ENCODE assay signal across 8 cellular contexts in the genomic region with DNA sequence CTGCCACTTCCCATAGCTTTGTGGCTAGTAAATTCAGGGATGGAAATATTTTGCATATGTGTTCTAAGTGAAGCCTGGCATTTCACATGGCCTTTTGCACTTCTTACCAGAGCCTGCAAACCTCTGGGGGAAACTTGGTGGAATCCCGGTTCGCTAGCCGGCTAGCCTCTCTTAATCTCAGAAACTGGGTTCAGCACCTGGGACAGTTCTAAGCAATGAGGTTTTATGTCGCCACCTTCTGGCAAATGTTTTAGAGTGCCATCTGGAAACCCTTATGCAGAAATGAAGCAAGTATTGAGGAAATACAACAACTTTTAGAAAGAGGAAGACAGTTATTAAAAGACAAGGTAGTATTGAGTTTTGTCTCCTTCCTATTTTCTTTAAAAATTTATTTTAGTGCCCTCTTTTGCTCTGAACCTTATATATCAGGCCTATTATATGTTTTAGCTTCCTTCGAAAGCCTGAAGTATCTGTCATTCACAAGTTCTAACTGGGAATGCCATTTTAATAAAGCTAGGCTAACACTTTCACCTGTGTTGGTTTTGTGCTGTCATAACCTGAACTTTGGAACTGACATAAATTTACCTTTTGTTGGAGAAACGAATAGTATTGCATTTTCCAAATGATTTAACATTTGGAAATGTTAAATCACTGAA. TPM values are rescaled to one million over a fixed set of nuclear protein-coding genes. Genes with fewer than 3 reads are reported as not detected.
DNase-seq lines count a peak whose midpoint lies in the region; ATAC-seq, FAIRE-seq and TF ChIP-seq lines count a peak whose summit lies in the region.

No MANE protein-coding gene starts in this region.

- TF ChIP-seq EP300 in H1 (IDR thresholded peaks at IDR 0.05; ENCODE audit: borderline replicate concordance in 1 of 2, low read depth in 2 of 2, low read length in 2 of 2) (no peak), gastroesophageal sphincter (IDR thresholded peaks at IDR 0.05) (no peak)

- H3K27ac ChIP-seq in cardiac muscle cell (no peak overlapping the region), Panc1 (ENCODE audit: low read length) (no peak overlapping the region), H1 (ENCODE audit: low read depth, low read length) (no peak overlapping the region), gastroesophageal sphincter (no peak overlapping the region)

- H3K56ac ChIP-seq in H1 (replicated peaks; ENCODE audit: insufficient read length, low read depth, low read length), result no peak overlapping the region

- TF ChIP-seq CTCF in cardiac muscle cell (IDR thresholded peaks at IDR 0.05; ENCODE audit: low read depth, low read length) (peak; percentile 80), Panc1 (IDR thresholded peaks at IDR 0.05) (peak; percentile 75), H1 (IDR thresholded peaks at IDR 0.05; ENCODE audit: control extremely low read depth in 1 of 3, insufficient read depth in 1 of 3, low read depth in 1 of 3, low read length in 3 of 3) (peak; percentile 12 to 83 (median 75)), gastroesophageal sphincter (IDR thresholded peaks at IDR 0.05) (peak in 1 of 4 experiments; percentile 26)

- peak; percentile 98 for FAIRE-seq in H1 (lab: Jason Lieb, UNC)

- no peaks in the 10 kb centered on the region for H4K20me1 ChIP-seq in H1 (replicated peaks in 1 of 2; ENCODE audit: control insufficient read depth in 1 of 2, insufficient read depth in 2 of 2, low read length in 2 of 2)

- H3K36me3 ChIP-seq in cardiac muscle cell (no peaks in the 10 kb centered on the region), Panc1 (ENCODE audit: control insufficient read depth, insufficient read depth, low read length) (no peaks in the 10 kb centered on the region), H1 (ENCODE audit: control insufficient read depth in 2 of 4, insufficient read depth in 4 of 4, low read length in 3 of 4) (no peaks in the 10 kb centered on the region), gastroesophageal sphincter (no peaks in the 10 kb centered on the region)

- WGBS in H1 (ENCODE audit: extremely low coverage in 1 of 2, insufficient coverage in 1 of 2, insufficient read length in 1 of 2, insufficient replicate concordance in 2 of 2, low coverage in 1 of 2, low lambda C conversion rate in 2 of 2, missing lambda C conversion rate in 1 of 2), 2 experiments, result 32% methylated on average over 6 of the region's 6 CpGs; no CpG with 5 or more reads in 1 of the 2 experiments
- WGBS in gastroesophageal sphincter (ENCODE audit: low coverage in 1 of 2), 2 donors, result 18% methylated on average over 6 of the region's 6 CpGs

- POLR2A ChIA-PET in Panc1 (lab: Charles Lee), result no interaction called here
- POLR2A ChIA-PET in H1 (lab: Charles Lee; ENCODE audit: partially characterized antibody), result no interaction called here

- intact Hi-C loops in cardiac septum (cut with DNase I), result loop anchor here (2.0 kb wide), 1 partner anchor 562 kb away; no protein-coding TSS in a partner anchor
- intact Hi-C loops in Panc1 (cut with micrococcal nuclease; ENCODE audit: unreplicated experiment), result loop anchor here (1.0 kb wide), 1 partner anchor 562 kb away; no protein-coding TSS in a partner anchor

- no peak overlapping the region for H2AFZ ChIP-seq in H1 (ENCODE audit: low read length)

- H2BK20ac ChIP-seq in H1 (ENCODE audit: low read length), result no peak overlapping the region

- H3K27me3 ChIP-seq in cardiac muscle cell (peaks cover 47% of the 10 kb centered on the region), Panc1 (ENCODE audit: control insufficient read depth, insufficient read depth, low read length) (no peaks in the 10 kb centered on the region), H1 (replicated peaks in 1 of 4; ENCODE audit: control insufficient read depth in 3 of 4, extremely low read depth in 1 of 4, insufficient read depth in 3 of 4, low read length in 3 of 4) (peaks cover 5 to 33% (median 23%) of the 10 kb centered on the region in 4 experiments), gastroesophageal sphincter (peaks cover 51% of the 10 kb centered on the region)

- peaks cover 6% of the 10 kb centered on the region; the same call in 1 of the 2 replicates for H3K23me2 ChIP-seq in H1 (ENCODE audit: low read depth, low read length)

- no peak for TF ChIP-seq POLR2A in H1 (IDR thresholded peaks at IDR 0.05; ENCODE audit: control extremely low read depth in 1 of 2, low read depth in 2 of 2, low read length in 2 of 2)
- no peak for TF ChIP-seq POLR2A in gastroesophageal sphincter (IDR thresholded peaks at IDR 0.05)

- H3K79me2 ChIP-seq in H1 (ENCODE audit: control insufficient read depth in 1 of 2, insufficient read depth in 2 of 2, low read length in 2 of 2), result no peaks in the 10 kb centered on the region

- H2BK5ac ChIP-seq in H1 (ENCODE audit: low read depth, low read length), result no peak overlapping the region

- no peak overlapping the region for H3K23ac ChIP-seq in H1 (ENCODE audit: insufficient read length)

- H2BK12ac ChIP-seq in H1 (ENCODE audit: low read depth, low read length), result no peak overlapping the region

- in situ Hi-C loops in Panc1 (cut with HindIII; ENCODE audit: low pct_unique_long_range_greater_than_20kb, low sequenced_read_pairs), result no loop called here

- H4K8ac ChIP-seq in H1 (ENCODE audit: extremely low read depth, insufficient read depth, low read length), result no peak overlapping the region

- no peak overlapping the region for H4K91ac ChIP-seq in H1 (replicated peaks; ENCODE audit: insufficient read length, low read length)

- H3K79me1 ChIP-seq in H1 (ENCODE audit: low read depth, low read length), result no peaks in the 10 kb centered on the region

- H3K4ac ChIP-seq in H1 (replicated peaks; ENCODE audit: insufficient read length, low read depth, low read length), result no peak overlapping the region

- TF ChIP-seq RAD21 in H1 (IDR thresholded peaks at IDR 0.05 in 1 of 2, conservative IDR thresholded peaks at IDR 0.05 in 1 of 2; ENCODE audit: low read depth in 2 of 2, low read length in 2 of 2), result peak; percentile 62 to 73

- no peak overlapping the region for H4K5ac ChIP-seq in H1 (ENCODE audit: insufficient read length, low read depth, low read length)

- H3K9me3 ChIP-seq in cardiac muscle cell (ENCODE audit: low read depth) (no peaks in the 10 kb centered on the region), Panc1 (ENCODE audit: control insufficient read depth, insufficient read depth, low read depth, low read length) (no peaks in the 10 kb centered on the region), H1 (ENCODE audit: insufficient read depth in 2 of 2, low read depth in 1 of 2, low read length in 1 of 2) (peaks cover 0 to 10% of the 10 kb centered on the region in 2 experiments; a peak in 2 of 4 replicates), gastroesophageal sphincter (peaks cover 0 to 15% (median 0%) of the 10 kb centered on the region in 3 donors)

- no peak overlapping the region for H2BK120ac ChIP-seq in H1 (replicated peaks; ENCODE audit: low read depth, low read length)

- no peak overlapping the region for H2AK5ac ChIP-seq in H1 (ENCODE audit: low read depth, low read length)

- peak; percentile 82 to 92 for DNase-seq in cardiac muscle cell (ENCODE audit: low read depth in 1 of 2, low spot score in 1 of 2)
- DNase-seq in cardiac septum (ENCODE audit: low spot score), result no peak
- DNase-seq in Jurkat, Clone E6-1 (ENCODE audit: low read depth, low spot score), result peak; percentile 62
- DNase-seq in Panc1 (ENCODE audit: low read depth, low spot score), result peak; percentile 22
- peak in 1 of 2 experiments; percentile 75 for DNase-seq in H1 (ENCODE audit: low read depth in 1 of 2, low spot score in 2 of 2)
- DNase-seq in myocyte (ENCODE audit: low read depth), result peak; percentile 70

- no peak overlapping the region for H3K4me3 ChIP-seq in cardiac muscle cell
- no peak overlapping the region for H3K4me3 ChIP-seq in Jurkat, Clone E6-1 (ENCODE audit: low read length)
- no peak overlapping the region for H3K4me3 ChIP-seq in Panc1 (ENCODE audit: low read depth in 2 of 2, low read length in 2 of 2)
- H3K4me3 ChIP-seq in H1 (ENCODE audit: extremely low read depth in 1 of 4, insufficient read depth in 2 of 4, low read depth in 3 of 4, low read length in 4 of 4), result peak overlapping the region; percentile 50 to 64 (median 58); a peak in 6 of 8 replicates
- H3K4me3 ChIP-seq in gastroesophageal sphincter, result no peak overlapping the region

- CTCF ChIA-PET in Panc1 (lab: Charles Lee), result interaction anchor here (0.7 to 1.1 kb wide), 2 partner anchors 562 to 649 kb away, joined by 3 to 7 read pairs; no protein-coding TSS in a partner anchor
- CTCF ChIA-PET in H1 (lab: Charles Lee; ENCODE audit: partially characterized antibody), result interaction anchor here (0.7 to 4.3 kb wide), 18 partner anchors 8 to 570 kb away, joined by 3 to 47 read pairs (median 4); no protein-coding TSS in a partner anchor

- no peak overlapping the region for H3K14ac ChIP-seq in H1 (ENCODE audit: insufficient read length)

- H3K9ac ChIP-seq in H1 (replicated peaks in 1 of 4; ENCODE audit: extremely low read depth in 1 of 4, low read depth in 3 of 4, low read length in 3 of 4), result no peak overlapping the region

- H3K4me1 ChIP-seq in cardiac muscle cell (ENCODE audit: low read depth) (no peaks in the 10 kb centered on the region), Panc1 (ENCODE audit: control insufficient read depth, insufficient read depth, low read length) (no peaks in the 10 kb centered on the region), H1 (replicated peaks in 1 of 4; ENCODE audit: control insufficient read depth in 3 of 4, insufficient read depth in 4 of 4, low read length in 3 of 4) (peaks cover 0 to 10% (median 3%) of the 10 kb centered on the region in 4 experiments; a peak in 5 of 7 replicates), gastroesophageal sphincter (no peaks in the 10 kb centered on the region)

- peak overlapping the region; percentile 84 to 98 for H3K4me2 ChIP-seq in H1 (ENCODE audit: insufficient read depth in 1 of 2, low read depth in 2 of 2, low read length in 2 of 2)

- peak; percentile 76 for ATAC-seq in GM21723 (IDR thresholded peaks at IDR 0.05; ENCODE audit: unreplicated experiment)
- ATAC-seq in Panc1, result peak; percentile 80
- no peak for ATAC-seq in gastroesophageal sphincter

- H3K18ac ChIP-seq in H1 (ENCODE audit: extremely low read depth, low read length), result no peak overlapping the region

- no peak overlapping the region for H2BK15ac ChIP-seq in H1 (ENCODE audit: low read length)

- BruUV-seq in Panc1 (replicated peaks; lab: Mats Ljungman, UMichigan), result no TSS peak

RNA-seq across cellular contexts. Expression of a gene that starts 1.0 kb away (rescaled TPM):
- not detected in 2 replicates for total RNA-seq in cardiac muscle cell
- polyA plus RNA-seq in cardiac muscle cell, result not detected in 2 replicates
- not detected for total RNA-seq in cardiac septum
- polyA plus RNA-seq in Jurkat, Clone E6-1 (2012; ENCODE audit: insufficient read depth, insufficient read length), result not detected
- not detected for total RNA-seq in Panc1 (2021; ENCODE audit: unreplicated experiment)
- not detected for polyA plus RNA-seq in Panc1 (2012; ENCODE audit: insufficient read length)
- 3.8 and 4.7 TPM in 2 replicates for total RNA-seq in H1 (2021; fragmentation: NEBNext Ultra II Directional; extraction: Animal tissue kit (Norgen Biotek cat#: 25700))
- 6.2 and 6.5 TPM in 2 replicates for polyA plus RNA-seq in H1 (2011; rRNA removed)
- polyA plus RNA-seq in H1 (2011; cell fraction: cytosol; rRNA removed), result 4.2 TPM
- 5.5 TPM for polyA plus RNA-seq in H1 (2011; cell fraction: nucleus; rRNA removed)
- polyA plus RNA-seq in H1 (2012, experiment 1 of 2), result 3.8 to 8.1 TPM (median 4.4 TPM) in 4 replicates
- 3.0 TPM for polyA plus RNA-seq in H1 (2012, experiment 2 of 2)
- 1.6 TPM for polyA plus RNA-seq in H1 (2013, experiment 1 of 2)
- polyA plus RNA-seq in H1 (2013, experiment 2 of 2), result 1.8 TPM
- polyA minus RNA-seq in H1 (2011; rRNA and poly(A)+ RNA removed), result 5.6 and 8.3 TPM in 2 replicates
- 6.5 TPM for polyA minus RNA-seq in H1 (2011; cell fraction: cytosol; rRNA and poly(A)+ RNA removed)
- polyA minus RNA-seq in H1 (2011; cell fraction: nucleus; rRNA and poly(A)+ RNA removed), result 7.9 TPM
- not detected in 2 replicates for total RNA-seq in myocyte
- not detected for polyA plus RNA-seq in myocyte (2012)
- total RNA-seq in gastroesophageal sphincter, result not detected

Comparison
In these comparisons a context has a peak if more than half of its experiments do, and no peak if none do; other contexts are left out.
1. H3K4me3 ChIP-seq: peak in H1 (4 of 4); none in cardiac muscle cell (single experiment), Jurkat, Clone E6-1 (single experiment), Panc1 (0 of 2) and gastroesophageal sphincter (0 of 2).